ENCODE assay signal across 17 cellular contexts in genomic region chr5:50655810-50656205, GRCh38. TPM values are rescaled to one million over a fixed set of nuclear protein-coding genes. Genes with fewer than 3 reads are reported as not detected.
DNase-seq lines count a peak whose midpoint lies in the region; ATAC-seq and TF ChIP-seq lines count a peak whose summit lies in the region.
"Had no signal": no experiment of that assay in that cellular context is flagged by ENCODE, and none has a peak within 500 bp of the region (broad histone marks: within the 10 kb centered on the region; RNA-seq: fewer than 3 reads in every experiment).

No MANE protein-coding gene starts in this region.

- peaks cover 7% of the 10 kb centered on the region for H3K9me3 Mint-ChIP-seq in stimulated activated memory B cell treated with anti-CD40 and anti-IgM and Interleukin-4, amounts not matched to agents 10 μg/mL and 1 μg/mL and 100 μg/mL, for 72 hours
- H3K9me3 Mint-ChIP-seq: activated naive CD8-positive, alpha-beta T cell treated with anti-CD3 and anti-CD28 coated beads for 36 hours had no signal

- TF ChIP-seq POLR2A in sigmoid colon (IDR thresholded peaks at IDR 0.05): no peak

- DNase-seq in NCI-H1092 treated with DMSO at 0.1 percent for 48 hours (lab: John Stamatoyannopoulos, UW) (peak; percentile 2), NCI-H1092 (lab: John Stamatoyannopoulos, UW) (no peak), NCI-H774 (lab: John Stamatoyannopoulos, UW) (peak; percentile 54), OCI-M1 (lab: John Stamatoyannopoulos, UW) (no peak), sigmoid colon (no peak)
- DNase-seq in activated CD4-positive, CD25-positive, alpha-beta regulatory T cell (lab: John Stamatoyannopoulos, UW): no peak
- DNase-seq: 8988T; activated naive CD8-positive, alpha-beta T cell treated with anti-CD3 and anti-CD28 coated beads for 36 hours; brain microvascular endothelial cell; effector CD8-positive, alpha-beta T cell; GM23248; NCI-H1694; NCI-H510A treated with DMSO at 0.1 percent for 48 hours; stimulated activated CD4-positive, alpha-beta T cell treated with anti-CD3 and anti-CD28 coated beads, Interleukin-4, amount 100 ng/mL, for 24 hours; stimulated activated CD8-positive, alpha-beta memory T cell treated with anti-CD3 and anti-CD28 coated beads, Interleukin-4, amount 100 ng/mL, for 48 hours had no signal

- H3K4me1 ChIP-seq in sigmoid colon: no peaks in the 10 kb centered on the region

- H3K9me3 ChIP-seq in sigmoid colon: no peaks in the 10 kb centered on the region

- intact Hi-C loops in sigmoid colon (cut with DNase I): no loop called here

- TF ChIP-seq CTCF in sigmoid colon (IDR thresholded peaks at IDR 0.05): no peak

- H3K27ac ChIP-seq in sigmoid colon: no peak overlapping the region
- H3K27ac ChIP-seq: brain microvascular endothelial cell, GM23248 had no signal

- peak; percentile 99 for ATAC-seq in esophagus mucosa
- ATAC-seq in stimulated activated memory B cell treated with anti-CD40 and anti-IgM and Interleukin-4, amounts not matched to agents 10 μg/mL and 1 μg/mL and 100 μg/mL, for 72 hours: no peak

- no peak overlapping the region for H3K4me3 ChIP-seq in sigmoid colon
- H3K4me3 ChIP-seq: GM23248 had no signal

- no peak for TF ChIP-seq EP300 in sigmoid colon (IDR thresholded peaks at IDR 0.05)

- no peaks in the 10 kb centered on the region for H3K27me3 ChIP-seq in sigmoid colon
- H3K27me3 ChIP-seq: brain microvascular endothelial cell had no signal

- peaks cover 31% of the 10 kb centered on the region for H3K4me1 Mint-ChIP-seq in stimulated activated memory B cell treated with anti-CD40 and anti-IgM and Interleukin-4, amounts not matched to agents 10 μg/mL and 1 μg/mL and 100 μg/mL, for 72 hours

- peak overlapping the region; percentile 86 for H3K27ac Mint-ChIP-seq in stimulated activated memory B cell treated with anti-CD40 and anti-IgM and Interleukin-4, amounts not matched to agents 10 μg/mL and 1 μg/mL and 100 μg/mL, for 72 hours
- H3K27ac Mint-ChIP-seq: activated naive CD8-positive, alpha-beta T cell treated with anti-CD3 and anti-CD28 coated beads for 36 hours had no signal

- 22 to 71% methylated on average over 2 of the region's 2 CpGs for WGBS in sigmoid colon, 2 donors

- no peaks in the 10 kb centered on the region for H3K36me3 ChIP-seq in sigmoid colon
- H3K36me3 ChIP-seq: brain microvascular endothelial cell had no signal

- no peaks in the 10 kb centered on the region for H3K27me3 Mint-ChIP-seq in stimulated activated memory B cell treated with anti-CD40 and anti-IgM and Interleukin-4, amounts not matched to agents 10 μg/mL and 1 μg/mL and 100 μg/mL, for 72 hours
- H3K27me3 Mint-ChIP-seq: activated naive CD8-positive, alpha-beta T cell treated with anti-CD3 and anti-CD28 coated beads for 36 hours had no signal

- H3K4me3 Mint-ChIP-seq in stimulated activated memory B cell treated with anti-CD40 and anti-IgM and Interleukin-4, amounts not matched to agents 10 μg/mL and 1 μg/mL and 100 μg/mL, for 72 hours: no peak overlapping the region
- H3K4me3 Mint-ChIP-seq: activated naive CD8-positive, alpha-beta T cell treated with anti-CD3 and anti-CD28 coated beads for 36 hours had no signal

- no peaks in the 10 kb centered on the region for H3K36me3 Mint-ChIP-seq in stimulated activated memory B cell treated with anti-CD40 and anti-IgM and Interleukin-4, amounts not matched to agents 10 μg/mL and 1 μg/mL and 100 μg/mL, for 72 hours
- H3K36me3 Mint-ChIP-seq: activated naive CD8-positive, alpha-beta T cell treated with anti-CD3 and anti-CD28 coated beads for 36 hours had no signal

RNA-seq across cellular contexts. Expression of gene PARP8, which starts 10.6 kb away (rescaled TPM):
- 10.3 TPM for total RNA-seq in esophagus mucosa
- 10 to 100 TPM in 3 of 4 donors, 1 to 10 TPM in 1; 9.3 to 26.9 (median 14.9) TPM for total RNA-seq in sigmoid colon
- polyA plus RNA-seq in sigmoid colon: 10 to 100 TPM in 1 of 3 donors, 1 to 10 TPM in 2; 1.8 to 13.6 (median 4.8) TPM

Comparison
In these comparisons a context has a peak if more than half of its experiments do, and no peak if none do; other contexts are left out.
1. DNase-seq: peak in NCI-H1092 treated with DMSO at 0.1 percent for 48 hours (single experiment) and NCI-H774 (single experiment); none in NCI-H1092 (single experiment), OCI-M1 (single experiment), activated CD4-positive, CD25-positive, alpha-beta regulatory T cell (0 of 4) and sigmoid colon (single experiment).